In the genomic region with DNA sequence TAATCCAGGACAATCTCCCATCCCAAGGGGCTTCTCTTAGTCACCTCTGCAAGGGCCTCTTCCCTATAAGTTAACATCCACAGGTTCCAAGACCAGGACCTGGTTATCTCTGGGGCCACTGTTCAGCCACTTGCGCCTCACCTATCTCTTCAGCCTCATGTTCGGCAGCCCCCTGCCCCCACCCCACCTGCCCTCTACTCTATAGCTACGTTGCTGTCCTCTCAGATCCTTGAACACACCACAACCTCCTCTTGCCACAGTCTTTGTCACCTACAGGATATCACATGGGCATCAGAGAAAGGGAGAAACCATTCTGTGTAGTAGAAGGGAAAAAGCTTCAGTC, we compare ENCODE assay signal across 14 cellular contexts. TPM values are rescaled to one million over a fixed set of nuclear protein-coding genes. Genes with fewer than 3 reads are reported as not detected.
DNase-seq lines count a peak whose midpoint lies in the region; ATAC-seq and TF ChIP-seq lines count a peak whose summit lies in the region.
"Had no signal": no experiment of that assay in that cellular context is flagged by ENCODE, and none has a peak within 500 bp of the region (broad histone marks: within the 10 kb centered on the region; RNA-seq: fewer than 3 reads in every experiment).

No MANE protein-coding gene starts in this region.

- no peaks in the 10 kb centered on the region for H3K9me3 ChIP-seq in CD4-positive, CD25-positive, alpha-beta regulatory T cell (ENCODE audit: control insufficient read depth in 2 of 2, low read length in 2 of 2)
- H3K9me3 ChIP-seq: HAP-1 had no signal

- no peaks in the 10 kb centered on the region for H3K27me3 ChIP-seq in CD4-positive, CD25-positive, alpha-beta regulatory T cell (ENCODE audit: control insufficient read depth, insufficient read depth, low read length)
- no peaks in the 10 kb centered on the region for H3K27me3 ChIP-seq in H7 (ENCODE audit: control insufficient read depth, insufficient read depth, low read length)

- no peaks in the 10 kb centered on the region for H3K36me3 ChIP-seq in CD4-positive, CD25-positive, alpha-beta regulatory T cell (ENCODE audit: control insufficient read depth, insufficient read depth, low read length)
- H3K36me3 ChIP-seq in H7 (replicated peaks; ENCODE audit: control insufficient read depth, insufficient read depth, low read length), result no peaks in the 10 kb centered on the region
- H3K36me3 ChIP-seq: HAP-1 had no signal

- DNase-seq in CD4-positive, CD25-positive, alpha-beta regulatory T cell, result no peak
- peak; percentile 16 for DNase-seq in H7
- peak; percentile 7 for DNase-seq in iPS-NIHi7 (ENCODE audit: extremely low spot score)
- DNase-seq in type B pancreatic cell (ENCODE audit: extremely low spot score, unreplicated experiment), result peak; percentile 16
- DNase-seq in NCI-H146 (lab: John Stamatoyannopoulos, UW), result no peak
- DNase-seq in DMS 273 treated with DMSO at 0.1 percent for 48 hours (lab: John Stamatoyannopoulos, UW), result no peak
- DNase-seq: CD4-positive, alpha-beta memory T cell; COR-L47; GF-D8; GOT3; IMR-90 had no signal

- no peak for ATAC-seq in CD4-positive, CD25-positive, alpha-beta regulatory T cell (ENCODE audit: low read depth in 2 of 2)
- no peak for ATAC-seq in GM19395 (IDR thresholded peaks at IDR 0.05; ENCODE audit: unreplicated experiment)

- no peak overlapping the region for H3K4me3 Mint-ChIP-seq in CD4-positive, CD25-positive, alpha-beta regulatory T cell
- no peak overlapping the region for H3K4me3 Mint-ChIP-seq in type B pancreatic cell
- H3K4me3 Mint-ChIP-seq: B cell; CD4-positive, alpha-beta memory T cell had no signal

- no peak for TF ChIP-seq CTCF in type B pancreatic cell (conservative IDR thresholded peaks at IDR 0.05)

- no peak overlapping the region for H3K27ac ChIP-seq in CD4-positive, CD25-positive, alpha-beta regulatory T cell (ENCODE audit: insufficient read depth, low read length, poor library complexity, severe bottlenecking)

- H3K27me3 Mint-ChIP-seq in CD4-positive, CD25-positive, alpha-beta regulatory T cell, result no peaks in the 10 kb centered on the region
- no peaks in the 10 kb centered on the region for H3K27me3 Mint-ChIP-seq in type B pancreatic cell
- H3K27me3 Mint-ChIP-seq: B cell; CD4-positive, alpha-beta memory T cell had no signal

- peak overlapping the region in 2 of 3 donors; percentile 58 to 75 for H3K27ac Mint-ChIP-seq in CD4-positive, CD25-positive, alpha-beta regulatory T cell
- no peak overlapping the region for H3K27ac Mint-ChIP-seq in type B pancreatic cell
- H3K27ac Mint-ChIP-seq: B cell had no signal

- no peaks in the 10 kb centered on the region for H3K9me3 Mint-ChIP-seq in CD4-positive, CD25-positive, alpha-beta regulatory T cell
- H3K9me3 Mint-ChIP-seq in type B pancreatic cell, result no peaks in the 10 kb centered on the region
- H3K9me3 Mint-ChIP-seq: CD4-positive, alpha-beta memory T cell had no signal

- peaks cover 25% of the 10 kb centered on the region for H3K4me1 ChIP-seq in CD4-positive, CD25-positive, alpha-beta regulatory T cell (ENCODE audit: control insufficient read depth, insufficient read depth, low read length, poor library complexity, severe bottlenecking)
- H3K4me1 ChIP-seq: HAP-1 had no signal

- H3K4me3 ChIP-seq in CD4-positive, CD25-positive, alpha-beta regulatory T cell (ENCODE audit: low read depth, low read length), result no peak overlapping the region
- no peak overlapping the region for H3K4me3 ChIP-seq in H7 (ENCODE audit: insufficient read depth, low read depth, low read length)
- H3K4me3 ChIP-seq: HAP-1 had no signal

- H3K36me3 Mint-ChIP-seq in CD4-positive, CD25-positive, alpha-beta regulatory T cell, result peaks cover 31% of the 10 kb centered on the region
- peaks cover 23% of the 10 kb centered on the region for H3K36me3 Mint-ChIP-seq in type B pancreatic cell

- H3K4me1 Mint-ChIP-seq in CD4-positive, CD25-positive, alpha-beta regulatory T cell, result peaks cover 15 to 34% (median 28%) of the 10 kb centered on the region in 4 donors
- H3K4me1 Mint-ChIP-seq in type B pancreatic cell (ENCODE audit: unreplicated experiment), result no peaks in the 10 kb centered on the region

RNA-seq across cellular contexts. Expression of gene SLC41A3, which starts 33.9 kb away (rescaled TPM):
- 40.3 TPM for total RNA-seq in CD4-positive, CD25-positive, alpha-beta regulatory T cell
- 10 to 100 TPM; 31.2 to 51.3 (median 38.2) TPM for polyA plus RNA-seq in CD4-positive, CD25-positive, alpha-beta regulatory T cell
- 30.8 and 32.7 TPM in 2 replicates for total RNA-seq in H7 (2014; rRNA removed; shearing (Covaris generic))
- 53.6 and 56.4 TPM in 2 replicates for total RNA-seq in type B pancreatic cell (ENCODE audit: low replicate concordance)

Comparison
In these comparisons a context has a peak if more than half of its experiments do, and no peak if none do; other contexts are left out.
1. DNase-seq: peak in H7 (single experiment), iPS-NIHi7 (single experiment) and type B pancreatic cell (single experiment); none in CD4-positive, CD25-positive, alpha-beta regulatory T cell (0 of 3), NCI-H146 (single experiment) and DMS 273 treated with DMSO at 0.1 percent for 48 hours (single experiment).